5 cellular contexts compared by ENCODE assay signal in the genomic region with DNA sequence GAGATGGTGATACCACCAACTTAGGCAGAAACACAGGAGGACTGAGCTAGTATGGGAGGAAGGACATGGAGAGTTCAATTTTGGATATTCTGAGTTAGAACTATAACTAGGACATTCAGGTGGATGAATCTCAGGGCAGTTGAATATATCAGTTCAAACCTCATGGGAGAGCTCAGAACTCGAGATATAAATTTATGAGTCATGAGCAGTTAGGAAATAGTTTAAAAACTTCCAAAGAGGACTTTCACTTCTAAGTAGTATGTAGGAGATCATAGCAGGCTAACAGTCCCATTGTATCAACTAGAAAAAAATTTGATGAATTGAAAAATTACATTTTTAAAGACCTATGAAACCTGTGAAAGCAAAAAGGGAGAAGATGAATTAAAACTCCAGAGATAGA.
"Had no signal": no experiment of that assay in that cellular context is flagged by ENCODE, and none has a peak within 500 bp of the region (broad histone marks: within the 10 kb centered on the region; RNA-seq: fewer than 3 reads in every experiment).

No MANE protein-coding gene starts in this region.

- H3K4me3 ChIP-seq: K562 had no signal

- DNase-seq: IMR-90, KBM-7 had no signal

- ATAC-seq: HepG2, K562 had no signal

- H3K27ac ChIP-seq: HL-60 had no signal
